ENCODE assay signal across 27 cellular contexts in genomic region chr1:71273326-71273725, GRCh38.
"Had no signal": no experiment of that assay in that cellular context is flagged by ENCODE, and none has a peak within 500 bp of the region (broad histone marks: within the 10 kb centered on the region; RNA-seq: fewer than 3 reads in every experiment).

No MANE protein-coding gene starts in this region.

- H3K27me3 ChIP-seq: adrenal gland, ascending aorta, gastroesophageal sphincter, neural progenitor cell, right atrium auricular region, tibial artery had no signal

- H2AFZ ChIP-seq: neural progenitor cell had no signal

- H3K9me3 Mint-ChIP-seq: activated T-helper 17 cell treated with anti-CD3 and anti-CD28 coated beads, Interleukin-2, amount 50 U/mL, for 72 hours; neural progenitor cell had no signal

- H3K4me3 ChIP-seq: adrenal gland, ascending aorta, gastroesophageal sphincter, lower lobe of right lung, neural progenitor cell, right atrium auricular region, tibial artery had no signal

- H3K27ac Mint-ChIP-seq: activated B cell treated with CpG ODN at 0.5 μM for 24 hours; activated CD4-positive, alpha-beta T cell treated with anti-CD3 and anti-CD28 coated beads for 36 hours; activated naive CD8-positive, alpha-beta T cell; activated T-cell treated with anti-CD3 and anti-CD28 coated beads, Interleukin-2, amount 50 U/mL, for 24 hours; activated T-helper 17 cell treated with anti-CD3 and anti-CD28 coated beads, Interleukin-2, amount 50 U/mL, for 72 hours; naive thymus-derived CD4-positive, alpha-beta T cell; neural progenitor cell; progenitor cell of endocrine pancreas; stimulated activated naive CD8-positive, alpha-beta T cell treated with anti-CD3 and anti-CD28 coated beads, Interleukin-15, Interleukin-2, amounts not matched to agents 100 ng/mL and 50 ng/mL, for 24 hours; T-helper 1 cell treated with Interleukin-12 subunit alpha and Interleukin-12 subunit beta and Interleukin-4 antibody, amounts not matched to agents 30 μg/mL and 1 μg/mL, for 36 hours had no signal

- H3K27ac ChIP-seq: adrenal gland, ascending aorta, gastroesophageal sphincter, lower lobe of right lung, neural progenitor cell, right atrium auricular region, tibial artery had no signal

- H3K4me1 ChIP-seq: adrenal gland, ascending aorta, gastroesophageal sphincter, lower lobe of right lung, right atrium auricular region, tibial artery had no signal

- H3K9ac ChIP-seq: neural progenitor cell had no signal

- ATAC-seq: activated CD4-positive, alpha-beta T cell treated with anti-CD3 and anti-CD28 coated beads for 36 hours; activated T-helper 17 cell treated with anti-CD3 and anti-CD28 coated beads, Interleukin-2, amount 50 U/mL, for 72 hours; gastroesophageal sphincter; left colon; lower lobe of right lung; naive thymus-derived CD4-positive, alpha-beta T cell had no signal

- DNase-seq: activated B cell treated with CpG ODN at 0.5 μM for 24 hours; activated CD4-positive, alpha-beta T cell treated with anti-CD3 and anti-CD28 coated beads for 36 hours; activated CD4-positive, alpha-beta T cell treated with anti-CD3 and anti-CD28 coated beads, Interleukin-2, amount 50 U/mL, for 4 hours; activated CD8-positive, alpha-beta memory T cell treated with anti-CD3 and anti-CD28 coated beads for 24 hours; activated CD8-positive, alpha-beta memory T cell treated with anti-CD3 and anti-CD28 coated beads, Interleukin-2, amount 50 U/mL, for 4 hours; activated naive CD4-positive, alpha-beta T cell; activated T-cell treated with anti-CD3 and anti-CD28 coated beads, Interleukin-2, amount 50 U/mL, for 24 hours; adrenal gland; central memory CD4-positive, alpha-beta T cell; dermis blood vessel endothelial cell; effector memory CD4-positive, alpha-beta T cell; left colon; lower lobe of right lung; naive thymus-derived CD4-positive, alpha-beta T cell; stimulated activated CD4-positive, alpha-beta T cell treated with anti-CD3 and anti-CD28 coated beads, Interleukin-12 subunit alpha, Interleukin-12 subunit beta, amount 100 ng/mL, for 4 hours; stimulated activated CD4-positive, alpha-beta T cell treated with anti-CD3 and anti-CD28 coated beads, Interleukin-4, amount 100 ng/mL, for 4 hours; T1000; tibial artery had no signal

- H3K4me1 Mint-ChIP-seq: activated B cell treated with CpG ODN at 0.5 μM for 24 hours; activated CD4-positive, alpha-beta T cell treated with anti-CD3 and anti-CD28 coated beads for 36 hours; activated T-helper 17 cell treated with anti-CD3 and anti-CD28 coated beads, Interleukin-2, amount 50 U/mL, for 72 hours; naive thymus-derived CD4-positive, alpha-beta T cell had no signal

- H3K4me3 Mint-ChIP-seq: activated B cell treated with CpG ODN at 0.5 μM for 24 hours; activated CD4-positive, alpha-beta T cell treated with anti-CD3 and anti-CD28 coated beads for 36 hours; activated naive CD8-positive, alpha-beta T cell; activated T-cell treated with anti-CD3 and anti-CD28 coated beads, Interleukin-2, amount 50 U/mL, for 24 hours; activated T-helper 17 cell treated with anti-CD3 and anti-CD28 coated beads, Interleukin-2, amount 50 U/mL, for 72 hours; naive thymus-derived CD4-positive, alpha-beta T cell; neural progenitor cell; stimulated activated naive CD8-positive, alpha-beta T cell treated with anti-CD3 and anti-CD28 coated beads, Interleukin-15, Interleukin-2, amounts not matched to agents 100 ng/mL and 50 ng/mL, for 24 hours; T-helper 1 cell treated with Interleukin-12 subunit alpha and Interleukin-12 subunit beta and Interleukin-4 antibody, amounts not matched to agents 30 μg/mL and 1 μg/mL, for 36 hours had no signal

- H3K4me2 ChIP-seq: neural progenitor cell had no signal

- H3K27me3 Mint-ChIP-seq: activated B cell treated with CpG ODN at 0.5 μM for 24 hours; activated CD4-positive, alpha-beta T cell treated with anti-CD3 and anti-CD28 coated beads for 36 hours; activated naive CD8-positive, alpha-beta T cell; activated T-cell treated with anti-CD3 and anti-CD28 coated beads, Interleukin-2, amount 50 U/mL, for 24 hours; activated T-helper 17 cell treated with anti-CD3 and anti-CD28 coated beads, Interleukin-2, amount 50 U/mL, for 72 hours; naive thymus-derived CD4-positive, alpha-beta T cell; progenitor cell of endocrine pancreas; stimulated activated naive CD8-positive, alpha-beta T cell treated with anti-CD3 and anti-CD28 coated beads, Interleukin-15, Interleukin-2, amounts not matched to agents 100 ng/mL and 50 ng/mL, for 24 hours had no signal

- H3K9me3 ChIP-seq: adrenal gland, ascending aorta, gastroesophageal sphincter, lower lobe of right lung, right atrium auricular region, tibial artery had no signal

- H3K36me3 Mint-ChIP-seq: activated naive CD8-positive, alpha-beta T cell; naive thymus-derived CD4-positive, alpha-beta T cell; neural progenitor cell had no signal

- H3K36me3 ChIP-seq: adrenal gland, ascending aorta, gastroesophageal sphincter, lower lobe of right lung, neural progenitor cell, right atrium auricular region, tibial artery had no signal
